Comparison of ENCODE assay signal across 24 cellular contexts in genomic region chr5:135739383-135739961, GRCh38.
A peak's percentile ranks its signal among the peaks of the same experiment; 100 is the strongest.
DNase-seq lines count a peak whose midpoint lies in the region; ATAC-seq, FAIRE-seq and TF ChIP-seq lines count a peak whose summit lies in the region.
"Had no signal": no experiment of that assay in that cellular context is flagged by ENCODE, and none has a peak within 500 bp of the region (broad histone marks: within the 10 kb centered on the region; RNA-seq: fewer than 3 reads in every experiment).

No MANE protein-coding gene starts in this region.

- peaks cover 12% of the 10 kb centered on the region for H3K9me3 Mint-ChIP-seq in astrocyte (ENCODE audit: unreplicated experiment)
- H3K9me3 Mint-ChIP-seq: activated CD4-positive, alpha-beta memory T cell treated with anti-CD3 and anti-CD28 coated beads, Interleukin-2, amount 10 ng/mL, durations not matched to agents 7 days and 5 days; activated naive CD8-positive, alpha-beta T cell treated with anti-CD3 and anti-CD28 coated beads for 36 hours; activated T-helper 1 cell treated with anti-CD3 and anti-CD28 coated beads, Interleukin-12 subunit alpha, Interleukin-12 subunit beta, Interleukin-2, Interleukin-4 antibody, amounts not matched to agents 30 ng/mL and 10 ng/mL and 1 ng/mL, durations not matched to agents 14 hours and 24 hours and 36 hours had no signal

- DNase-seq in H4 (ENCODE audit: low spot score) (peak; percentile 53), astrocyte (ENCODE audit: low read depth) (peak; percentile 12), foreskin keratinocyte (peak; percentile 75 to 89), renal cortical epithelial cell (ENCODE audit: low read depth) (peak; percentile 9), DMS114 treated with DMSO at 0.1 percent for 48 hours (lab: John Stamatoyannopoulos, UW; ENCODE audit: unreplicated experiment) (no peak), brain microvascular endothelial cell (no peak), NCI-H69 (lab: John Stamatoyannopoulos, UW) (no peak)
- DNase-seq: activated CD4-positive, alpha-beta memory T cell treated with anti-CD3 and anti-CD28 coated beads, Interleukin-2, amount 10 ng/mL, durations not matched to agents 7 days and 5 days; activated naive CD8-positive, alpha-beta T cell treated with anti-CD3 and anti-CD28 coated beads for 36 hours; Calu3; caudate nucleus; MV-4-11; NCI-H1930; NCI-H446 treated with DMSO at 0.1 percent for 48 hours; pancreas; SJCRH30; stimulated activated CD4-positive, alpha-beta T cell treated with anti-CD3 and anti-CD28 coated beads, Interleukin-4, amount 100 ng/mL, for 24 hours; T-helper 2 cell; WERI-Rb-1 had no signal

- peaks cover 2% of the 10 kb centered on the region for H3K36me3 Mint-ChIP-seq in astrocyte (ENCODE audit: low read depth, unreplicated experiment)
- H3K36me3 Mint-ChIP-seq: activated naive CD8-positive, alpha-beta T cell treated with anti-CD3 and anti-CD28 coated beads for 36 hours had no signal

- peaks cover 8% of the 10 kb centered on the region for H3K4me1 Mint-ChIP-seq in astrocyte (ENCODE audit: low read depth, unreplicated experiment)
- H3K4me1 Mint-ChIP-seq: activated CD4-positive, alpha-beta memory T cell treated with anti-CD3 and anti-CD28 coated beads, Interleukin-2, amount 10 ng/mL, durations not matched to agents 7 days and 5 days; activated naive CD8-positive, alpha-beta T cell treated with anti-CD3 and anti-CD28 coated beads for 36 hours; B cell had no signal

- H3K79me2 ChIP-seq in astrocyte (ENCODE audit: insufficient read depth, low read length), result no peaks in the 10 kb centered on the region

- no peaks in the 10 kb centered on the region for H3K9me3 ChIP-seq in astrocyte (ENCODE audit: insufficient read depth, low read depth, low read length)
- H3K9me3 ChIP-seq: pancreas, SJCRH30 had no signal

- H3K27ac ChIP-seq in astrocyte (ENCODE audit: low read depth, low read length), result no peak overlapping the region
- H3K27ac ChIP-seq in foreskin keratinocyte, result no peak overlapping the region
- H3K27ac ChIP-seq in brain microvascular endothelial cell, result no peak overlapping the region
- H3K27ac ChIP-seq: pancreas, SJCRH30, WERI-Rb-1 had no signal

- peaks cover 30% of the 10 kb centered on the region for H3K27me3 Mint-ChIP-seq in astrocyte (ENCODE audit: low read depth, unreplicated experiment)
- H3K27me3 Mint-ChIP-seq: activated naive CD8-positive, alpha-beta T cell treated with anti-CD3 and anti-CD28 coated beads for 36 hours; B cell had no signal

- no peak overlapping the region for H2AFZ ChIP-seq in astrocyte (ENCODE audit: low read depth, low read length)

- in situ Hi-C loops in brain microvascular endothelial cell (cut with HindIII; ENCODE audit: low pct_ligation_motif_present, low sequenced_read_pairs), result no loop called here

- H3K4me3 ChIP-seq in astrocyte (ENCODE audit: insufficient read depth, low read depth, low read length) (no peak overlapping the region), brain microvascular endothelial cell (ENCODE audit: low read depth, low read length) (no peak overlapping the region)
- H3K4me3 ChIP-seq: K562, pancreas, SJCRH30 had no signal

- no peak for TF ChIP-seq CTCF in astrocyte (IDR thresholded peaks at IDR 0.05; ENCODE audit: insufficient read depth, low read depth, low read length)
- no peak for TF ChIP-seq CTCF in foreskin keratinocyte (conservative IDR thresholded peaks at IDR 0.05)
- TF ChIP-seq CTCF in brain microvascular endothelial cell (IDR thresholded peaks at IDR 0.05; ENCODE audit: low read depth, low read length, missing control alignments), result no peak

- H4K20me1 ChIP-seq in astrocyte (ENCODE audit: insufficient read depth, low read length), result no peaks in the 10 kb centered on the region

- H3K27me3 ChIP-seq in astrocyte (ENCODE audit: insufficient read depth, low read length) (no peaks in the 10 kb centered on the region), foreskin keratinocyte (no peaks in the 10 kb centered on the region), brain microvascular endothelial cell (replicated peaks) (no peaks in the 10 kb centered on the region)
- H3K27me3 ChIP-seq: pancreas, SJCRH30 had no signal

- ATAC-seq in foreskin keratinocyte, result peak; percentile 74
- no peak for ATAC-seq in activated CD4-positive, CD25-positive, alpha-beta regulatory T cell treated with anti-CD3 and anti-CD28 coated beads, Interleukin-2, amount 50 U/mL, for 24 hours
- ATAC-seq: K562 had no signal

- H3K4me1 ChIP-seq in astrocyte (ENCODE audit: insufficient read depth, low read length) (peaks cover 4% of the 10 kb centered on the region), foreskin keratinocyte (peaks cover 4% of the 10 kb centered on the region)
- H3K4me1 ChIP-seq: pancreas, SJCRH30 had no signal

- H3K4me2 ChIP-seq in astrocyte (ENCODE audit: low read length), result no peak overlapping the region

- H3K36me3 ChIP-seq in astrocyte (ENCODE audit: insufficient read depth, low read length) (no peaks in the 10 kb centered on the region), brain microvascular endothelial cell (replicated peaks) (no peaks in the 10 kb centered on the region)
- H3K36me3 ChIP-seq: pancreas, SJCRH30, WERI-Rb-1 had no signal

- FAIRE-seq in astrocyte (lab: Jason Lieb, UNC), result no peak
- FAIRE-seq: frontal cortex, K562, pancreas had no signal

- H3K27ac Mint-ChIP-seq in astrocyte (ENCODE audit: unreplicated experiment), result peak overlapping the region; percentile 94
- H3K27ac Mint-ChIP-seq: activated CD4-positive, alpha-beta memory T cell treated with anti-CD3 and anti-CD28 coated beads, Interleukin-2, amount 10 ng/mL, durations not matched to agents 7 days and 5 days; activated naive CD8-positive, alpha-beta T cell treated with anti-CD3 and anti-CD28 coated beads for 36 hours; activated T-helper 1 cell treated with anti-CD3 and anti-CD28 coated beads, Interleukin-12 subunit alpha, Interleukin-12 subunit beta, Interleukin-2, Interleukin-4 antibody, amounts not matched to agents 30 ng/mL and 10 ng/mL and 1 ng/mL, durations not matched to agents 14 hours and 24 hours and 36 hours; B cell had no signal

- no peak overlapping the region for H3K9ac ChIP-seq in astrocyte (ENCODE audit: low read length)

- no peak overlapping the region for H3K4me3 Mint-ChIP-seq in astrocyte (ENCODE audit: unreplicated experiment)
- H3K4me3 Mint-ChIP-seq: activated CD4-positive, alpha-beta memory T cell treated with anti-CD3 and anti-CD28 coated beads, Interleukin-2, amount 10 ng/mL, durations not matched to agents 7 days and 5 days; activated naive CD8-positive, alpha-beta T cell treated with anti-CD3 and anti-CD28 coated beads for 36 hours; activated T-helper 1 cell treated with anti-CD3 and anti-CD28 coated beads, Interleukin-12 subunit alpha, Interleukin-12 subunit beta, Interleukin-2, Interleukin-4 antibody, amounts not matched to agents 30 ng/mL and 10 ng/mL and 1 ng/mL, durations not matched to agents 14 hours and 24 hours and 36 hours; B cell had no signal

Comparison
In these comparisons a context has a peak if more than half of its experiments do, and no peak if none do; other contexts are left out.
1. DNase-seq: peak in H4 (single experiment), astrocyte (single experiment), foreskin keratinocyte (2 of 2) and renal cortical epithelial cell (single experiment); none in DMS114 treated with DMSO at 0.1 percent for 48 hours (single experiment), brain microvascular endothelial cell (single experiment) and NCI-H69 (single experiment).